9 cellular contexts compared by ENCODE assay signal in the genomic region with DNA sequence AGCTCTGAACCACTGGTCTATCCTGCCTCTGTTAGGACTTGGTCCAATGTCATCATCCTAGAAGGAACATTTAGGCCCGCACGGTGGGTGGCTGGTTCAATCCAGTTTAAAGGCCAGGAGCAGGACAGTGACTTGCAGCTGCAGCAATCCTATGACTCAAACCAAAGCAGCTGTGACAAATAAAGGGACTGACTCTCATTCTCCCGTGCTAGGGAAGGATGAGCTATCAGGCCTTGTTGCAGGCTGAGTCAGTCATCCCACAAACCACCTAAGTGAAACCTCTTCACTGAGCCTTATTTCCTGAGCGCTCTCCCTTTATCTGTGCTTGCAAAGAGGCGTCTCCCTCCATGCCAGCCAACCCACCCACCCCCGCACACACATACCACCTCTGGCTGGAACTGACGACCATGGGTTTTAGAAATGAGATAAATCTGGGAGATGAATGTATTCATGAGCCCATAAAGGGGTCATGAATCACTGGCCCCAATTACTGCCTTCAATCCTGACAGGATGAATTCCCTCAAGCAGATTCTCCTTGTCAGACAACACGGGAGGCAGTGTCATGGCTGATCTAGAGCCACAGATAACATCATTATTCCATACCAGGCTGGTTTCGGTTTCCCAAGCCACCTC.
DNase-seq lines count a peak whose midpoint lies in the region; ATAC-seq and TF ChIP-seq lines count a peak whose summit lies in the region.
"Had no signal": no experiment of that assay in that cellular context is flagged by ENCODE, and none has a peak within 500 bp of the region (broad histone marks: within the 10 kb centered on the region; RNA-seq: fewer than 3 reads in every experiment).

No MANE protein-coding gene starts in this region.

- peaks cover 2% of the 10 kb centered on the region for H3K27me3 Mint-ChIP-seq in endodermal cell (ENCODE audit: insufficient read depth)

- WGBS in endodermal cell (ENCODE audit: insufficient coverage in 1 of 2, insufficient read length in 1 of 2), 2 experiments = 76 to 78% methylated on average over 3 to 7 of the region's 9 CpGs

- no peak overlapping the region for H2AFZ ChIP-seq in OCI-LY3 (ENCODE audit: low read depth, low read length)

- H4K20me1 ChIP-seq in OCI-LY3 (ENCODE audit: insufficient read depth, low read length) = no peaks in the 10 kb centered on the region

- DNase-seq in endodermal cell (no peak), retina (no peak), NOMO-1 treated with dmso at 0.1 percent for 144 hours (lab: John Stamatoyannopoulos, UW; ENCODE audit: unreplicated experiment) (no peak), NCI-H187 (lab: John Stamatoyannopoulos, UW) (no peak)
- peak; percentile 73 for DNase-seq in stimulated activated CD4-positive, alpha-beta T cell treated with anti-CD3 and anti-CD28 coated beads, Interleukin-1b, Interleukin-23, amount 100 ng/mL, for 48 hours

- H3K9me3 ChIP-seq in OCI-LY3 (ENCODE audit: insufficient read depth, low read length) (no peaks in the 10 kb centered on the region), endodermal cell (ENCODE audit: control insufficient read depth, low read length) (no peaks in the 10 kb centered on the region)

- H3K4me3 ChIP-seq in OCI-LY3 (ENCODE audit: low read length) (no peak overlapping the region), endodermal cell (ENCODE audit: low read length) (no peak overlapping the region)

- H3K4me1 ChIP-seq in OCI-LY3 (ENCODE audit: low read length) = peaks cover 34% of the 10 kb centered on the region
- H3K4me1 ChIP-seq in endodermal cell (ENCODE audit: control insufficient read depth, insufficient read depth, low read length) = no peaks in the 10 kb centered on the region

- no peak overlapping the region for H3K4me3 Mint-ChIP-seq in endodermal cell

- H3K27ac Mint-ChIP-seq in endodermal cell = no peak overlapping the region

- peak overlapping the region; percentile 42 for H3K4me2 ChIP-seq in OCI-LY3 (ENCODE audit: low read length)
- H3K4me2 ChIP-seq: KMS-11 had no signal

- H3K36me3 Mint-ChIP-seq in endodermal cell (ENCODE audit: low read depth) = no peaks in the 10 kb centered on the region

- H3K36me3 ChIP-seq in OCI-LY3 (replicated peaks; ENCODE audit: low read depth, low read length) (no peaks in the 10 kb centered on the region), endodermal cell (ENCODE audit: control insufficient read depth, insufficient read depth, low read length) (no peaks in the 10 kb centered on the region)

- peak; percentile 62 for ATAC-seq in GM21529 (IDR thresholded peaks at IDR 0.05; ENCODE audit: unreplicated experiment)
- no peak for ATAC-seq in GM19455 (IDR thresholded peaks at IDR 0.05; ENCODE audit: unreplicated experiment)

- peaks cover 4% of the 10 kb centered on the region for H3K4me1 Mint-ChIP-seq in endodermal cell

- no peak overlapping the region for H3K27ac ChIP-seq in OCI-LY3 (ENCODE audit: low read length)
- H3K27ac ChIP-seq in endodermal cell (ENCODE audit: low read depth, low read length) = peak overlapping the region; percentile 27
- H3K27ac ChIP-seq: KMS-11 had no signal

- no peaks in the 10 kb centered on the region for H3K9me3 Mint-ChIP-seq in endodermal cell

- TF ChIP-seq CTCF in OCI-LY3 (IDR thresholded peaks at IDR 0.05; ENCODE audit: low read depth, low read length) = no peak
- no peak for TF ChIP-seq CTCF in endodermal cell (conservative IDR thresholded peaks at IDR 0.05)

- H3K27me3 ChIP-seq in OCI-LY3 (ENCODE audit: low read depth, low read length) (peaks cover 22% of the 10 kb centered on the region), endodermal cell (ENCODE audit: control insufficient read depth, insufficient read depth, low read length, poor library complexity, severe bottlenecking) (peaks cover 11% of the 10 kb centered on the region)

- no peaks in the 10 kb centered on the region for H3K79me2 ChIP-seq in OCI-LY3 (ENCODE audit: low read length)

- H3K9ac ChIP-seq in OCI-LY3 (ENCODE audit: low read length) (no peak overlapping the region), endodermal cell (ENCODE audit: extremely low read depth, low read length, poor library complexity, severe bottlenecking) (no peak overlapping the region)
- H3K9ac ChIP-seq: KMS-11 had no signal
